ENCODE assay signal across 16 cellular contexts in genomic region chr6:7254980-7255825, GRCh38. TPM values are rescaled to one million over a fixed set of nuclear protein-coding genes. Genes with fewer than 3 reads are reported as not detected.
DNase-seq lines count a peak whose midpoint lies in the region; ATAC-seq and TF ChIP-seq lines count a peak whose summit lies in the region.
"Had no signal": no experiment of that assay in that cellular context is flagged by ENCODE, and none has a peak within 500 bp of the region (broad histone marks: within the 10 kb centered on the region; RNA-seq: fewer than 3 reads in every experiment).

No MANE protein-coding gene starts in this region.

- H3K4me3 ChIP-seq in cardiac muscle cell = no peak overlapping the region
- H3K4me3 ChIP-seq in neuronal stem cell (ENCODE audit: low read length in 2 of 2) = no peak overlapping the region
- H3K4me3 ChIP-seq: GM23338, prostate gland had no signal

- no peak overlapping the region for H3K18ac ChIP-seq in neuronal stem cell (ENCODE audit: low read length)

- no peak overlapping the region for H3K14ac ChIP-seq in neuronal stem cell (ENCODE audit: low read length)

- peak overlapping the region; percentile 56 for H2AFZ ChIP-seq in neuronal stem cell (ENCODE audit: low read length)
- H2AFZ ChIP-seq: GM23338 had no signal

- H3K9ac ChIP-seq in neuronal stem cell (ENCODE audit: low read depth, low read length, poor library complexity) = no peak overlapping the region

- no peak overlapping the region for H2BK5ac ChIP-seq in neuronal stem cell (ENCODE audit: low read length)

- peaks cover 10% of the 10 kb centered on the region for H3K27me3 Mint-ChIP-seq in endothelial cell (ENCODE audit: unreplicated experiment)

- H3K27ac Mint-ChIP-seq in endothelial cell (ENCODE audit: unreplicated experiment) = no peak overlapping the region
- H3K27ac Mint-ChIP-seq: activated CD8-positive, alpha-beta memory T cell treated with anti-CD3 and anti-CD28 coated beads, Interleukin-2, amount 10 ng/mL, durations not matched to agents 7 days and 5 days; activated naive CD8-positive, alpha-beta T cell treated with anti-CD3 and anti-CD28 coated beads, Interleukin-2, amount 10 ng/mL, durations not matched to agents 7 days and 5 days; GM23338 had no signal

- H3K9me3 ChIP-seq in cardiac muscle cell (ENCODE audit: low read depth) = no peaks in the 10 kb centered on the region
- peaks cover 0 to 3% of the 10 kb centered on the region in 2 donors for H3K9me3 ChIP-seq in neuronal stem cell (replicated peaks in 1 of 2; ENCODE audit: control insufficient read depth in 2 of 2, insufficient read depth in 1 of 2, low read depth in 1 of 2, low read length in 2 of 2)
- H3K9me3 ChIP-seq: prostate gland had no signal

- no peaks in the 10 kb centered on the region for H3K27me3 ChIP-seq in cardiac muscle cell
- no peaks in the 10 kb centered on the region for H3K27me3 ChIP-seq in neuronal stem cell (ENCODE audit: control insufficient read depth in 3 of 3, insufficient read depth in 3 of 3, low read depth in 1 of 3, low read length in 3 of 3)

- no peak overlapping the region for H3K4me3 Mint-ChIP-seq in endothelial cell (ENCODE audit: unreplicated experiment)
- H3K4me3 Mint-ChIP-seq: activated CD8-positive, alpha-beta memory T cell treated with anti-CD3 and anti-CD28 coated beads, Interleukin-2, amount 10 ng/mL, durations not matched to agents 7 days and 5 days; activated naive CD8-positive, alpha-beta T cell treated with anti-CD3 and anti-CD28 coated beads, Interleukin-2, amount 10 ng/mL, durations not matched to agents 7 days and 5 days; GM23338 had no signal

- H3K79me1 ChIP-seq in neuronal stem cell (ENCODE audit: low read depth, low read length) = no peaks in the 10 kb centered on the region

- DNase-seq in AML-193 (lab: John Stamatoyannopoulos, UW) = peak; percentile 83 to 88
- peak; percentile 88 for DNase-seq in SKM-1 treated with dmso at 0.1 percent for 144 hours (lab: John Stamatoyannopoulos, UW; ENCODE audit: unreplicated experiment)
- no peak for DNase-seq in cardiac muscle cell (ENCODE audit: low read depth in 1 of 2, low spot score in 1 of 2)
- DNase-seq in neuronal stem cell (ENCODE audit: low spot score) = no peak
- DNase-seq in HK-2 (ENCODE audit: unreplicated experiment) = no peak
- DNase-seq in endothelial cell (ENCODE audit: low spot score) = no peak
- DNase-seq: activated CD8-positive, alpha-beta memory T cell treated with anti-CD3 and anti-CD28 coated beads, Interleukin-2, amount 10 ng/mL, durations not matched to agents 7 days and 5 days; activated naive CD8-positive, alpha-beta T cell treated with anti-CD3 and anti-CD28 coated beads, Interleukin-2, amount 10 ng/mL, durations not matched to agents 7 days and 5 days; NCI-H187 treated with DMSO at 0.1 percent for 48 hours; T-helper 2 cell; trophoblast cell had no signal

- WGBS in neuronal stem cell (ENCODE audit: extremely low coverage in 2 of 2, insufficient read length in 2 of 2, insufficient replicate concordance in 1 of 2), 2 donors = no CpG with 5 or more reads among the region's 12 CpGs

- TF ChIP-seq CTCF in cardiac muscle cell (IDR thresholded peaks at IDR 0.05; ENCODE audit: low read depth, low read length) (no peak), endothelial cell (IDR thresholded peaks at IDR 0.05; ENCODE audit: unreplicated experiment) (no peak)

- no peak for ATAC-seq in HG03432 (IDR thresholded peaks at IDR 0.05; ENCODE audit: unreplicated experiment)
- no peak for ATAC-seq in HG03457 (IDR thresholded peaks at IDR 0.05; ENCODE audit: unreplicated experiment)
- ATAC-seq: activated CD8-positive, alpha-beta memory T cell treated with anti-CD3 and anti-CD28 coated beads, Interleukin-2, amount 10 ng/mL, durations not matched to agents 7 days and 5 days; GM23338 had no signal

- H3K27ac ChIP-seq in cardiac muscle cell (peak overlapping the region; percentile 21), neuronal stem cell (replicated peaks; ENCODE audit: low read length) (no peak overlapping the region)
- H3K27ac ChIP-seq: 22Rv1, prostate gland had no signal

- H3K9me3 Mint-ChIP-seq in endothelial cell (ENCODE audit: unreplicated experiment) = no peaks in the 10 kb centered on the region
- H3K9me3 Mint-ChIP-seq: activated naive CD8-positive, alpha-beta T cell treated with anti-CD3 and anti-CD28 coated beads, Interleukin-2, amount 10 ng/mL, durations not matched to agents 7 days and 5 days had no signal

- no peak overlapping the region for H2BK12ac ChIP-seq in neuronal stem cell (ENCODE audit: low read length)

- no peaks in the 10 kb centered on the region for H3K36me3 ChIP-seq in cardiac muscle cell
- H3K36me3 ChIP-seq in neuronal stem cell (replicated peaks in 1 of 2; ENCODE audit: control insufficient read depth in 2 of 2, insufficient read depth in 2 of 2, low read length in 2 of 2) = peaks cover 0 to 15% of the 10 kb centered on the region in 2 donors

- H3K4me1 Mint-ChIP-seq in endothelial cell (ENCODE audit: unreplicated experiment) = peaks cover under 1% of the 10 kb centered on the region
- H3K4me1 Mint-ChIP-seq: activated CD8-positive, alpha-beta memory T cell treated with anti-CD3 and anti-CD28 coated beads, Interleukin-2, amount 10 ng/mL, durations not matched to agents 7 days and 5 days; activated naive CD8-positive, alpha-beta T cell treated with anti-CD3 and anti-CD28 coated beads, Interleukin-2, amount 10 ng/mL, durations not matched to agents 7 days and 5 days had no signal

- H2AK5ac ChIP-seq in neuronal stem cell (ENCODE audit: low read depth, low read length) = no peak overlapping the region

- H3K36me3 Mint-ChIP-seq in endothelial cell (ENCODE audit: low read depth, unreplicated experiment) = peaks cover 10% of the 10 kb centered on the region
- H3K36me3 Mint-ChIP-seq: activated CD8-positive, alpha-beta memory T cell treated with anti-CD3 and anti-CD28 coated beads, Interleukin-2, amount 10 ng/mL, durations not matched to agents 7 days and 5 days; activated naive CD8-positive, alpha-beta T cell treated with anti-CD3 and anti-CD28 coated beads, Interleukin-2, amount 10 ng/mL, durations not matched to agents 7 days and 5 days had no signal

- no peak overlapping the region for H3K23ac ChIP-seq in neuronal stem cell (ENCODE audit: low read depth, low read length, poor library complexity)

- H2BK15ac ChIP-seq in neuronal stem cell (ENCODE audit: low read length) = no peak overlapping the region

- H3K4ac ChIP-seq in neuronal stem cell (ENCODE audit: low read length) = no peak overlapping the region

- H3K4me1 ChIP-seq in cardiac muscle cell (ENCODE audit: low read depth) = peaks cover under 1% of the 10 kb centered on the region
- peaks cover under 1 to 3% of the 10 kb centered on the region in 2 donors for H3K4me1 ChIP-seq in neuronal stem cell (ENCODE audit: control insufficient read depth in 2 of 2, insufficient read depth in 1 of 2, low read depth in 1 of 2, low read length in 2 of 2)

- no peak overlapping the region for H4K91ac ChIP-seq in neuronal stem cell (ENCODE audit: low read depth, low read length, poor library complexity)

- no peak overlapping the region for H2BK120ac ChIP-seq in neuronal stem cell (ENCODE audit: low read depth, low read length)

- no peak overlapping the region for H4K8ac ChIP-seq in neuronal stem cell (ENCODE audit: low read depth, low read length)

- H3K4me2 ChIP-seq in neuronal stem cell (ENCODE audit: insufficient read depth, low read length, poor library complexity, severe bottlenecking) = no peak overlapping the region
- H3K4me2 ChIP-seq: GM23338 had no signal

RNA-seq across cellular contexts. Expression of gene SSR1, which starts 57.8 kb away (rescaled TPM):
- total RNA-seq in cardiac muscle cell (21.4 and 26.3 TPM in 2 replicates), endothelial cell (ENCODE audit: unreplicated experiment) (132 TPM)
- 52.4 and 54.5 TPM in 2 replicates for polyA plus RNA-seq in cardiac muscle cell
- polyA plus RNA-seq in neuronal stem cell (2013, experiment 1 of 2) = 40.1 TPM
- polyA plus RNA-seq in neuronal stem cell (2013, experiment 2 of 2) = 38.6 TPM

Comparison
In these comparisons a context has a peak if more than half of its experiments do, and no peak if none do; other contexts are left out.
1. DNase-seq: peak in AML-193 (2 of 2) and SKM-1 treated with dmso at 0.1 percent for 144 hours (single experiment); none in cardiac muscle cell (0 of 2), neuronal stem cell (single experiment), HK-2 (single experiment) and endothelial cell (single experiment).